ENCODE assay signal across 12 cellular contexts in genomic region chr1:205495237-205495823, GRCh38.
A peak's percentile ranks its signal among the peaks of the same experiment; 100 is the strongest.
DNase-seq lines count a peak whose midpoint lies in the region; ATAC-seq, FAIRE-seq and TF ChIP-seq lines count a peak whose summit lies in the region.
"Had no signal": no experiment of that assay in that cellular context is flagged by ENCODE, and none has a peak within 500 bp of the region (broad histone marks: within the 10 kb centered on the region; RNA-seq: fewer than 3 reads in every experiment).

No MANE protein-coding gene starts in this region.

- H3K9ac ChIP-seq in SK-N-MC (ENCODE audit: insufficient read length) = no peak overlapping the region
- H3K9ac ChIP-seq: BLaER1 had no signal

- H3K27ac ChIP-seq in SK-N-MC = peak overlapping the region; percentile 64
- H3K27ac ChIP-seq: BLaER1, epithelial cell of prostate had no signal

- ATAC-seq in GM19035 (IDR thresholded peaks at IDR 0.05; ENCODE audit: unreplicated experiment) (no peak), HG03039 (IDR thresholded peaks at IDR 0.05; ENCODE audit: unreplicated experiment) (no peak), GM18502 (IDR thresholded peaks at IDR 0.05; ENCODE audit: poor library complexity, unreplicated experiment) (no peak)

- H3K9me3 ChIP-seq in SK-N-MC (ENCODE audit: low read depth, low read length) = no peaks in the 10 kb centered on the region
- H3K9me3 ChIP-seq: BLaER1 had no signal

- no peaks in the 10 kb centered on the region for H3K36me3 ChIP-seq in SK-N-MC (ENCODE audit: insufficient read depth, low read length)
- H3K36me3 ChIP-seq: BLaER1 had no signal

- H3K4me3 ChIP-seq in SK-N-MC = peak overlapping the region; percentile 58
- H3K4me3 ChIP-seq: BLaER1 had no signal

- peak; percentile 9 for TF ChIP-seq CTCF in D721Med (IDR thresholded peaks at IDR 0.05; ENCODE audit: insufficient read depth, missing control alignments)

- DNase-seq in D721Med (ENCODE audit: insufficient read length, low spot score) = no peak
- peak; percentile 94 for DNase-seq in NCI-H1694 treated with DMSO at 0.1 percent for 48 hours (lab: John Stamatoyannopoulos, UW)
- peak; percentile 65 for DNase-seq in SK-N-MC (ENCODE audit: low read depth, low spot score)
- peak; percentile 86 for DNase-seq in left kidney (ENCODE audit: low read depth, low spot score)
- DNase-seq in activated CD4-positive, alpha-beta T cell treated with anti-CD3 and anti-CD28 coated beads for 48 hours = no peak
- DNase-seq: amniotic stem cell, T-helper 9 cell had no signal

- FAIRE-seq in D721Med (lab: Jason Lieb, UNC) = no peak

Comparison
In these comparisons a context has a peak if more than half of its experiments do, and no peak if none do; other contexts are left out.
1. DNase-seq: peak in NCI-H1694 treated with DMSO at 0.1 percent for 48 hours (single experiment), SK-N-MC (single experiment) and left kidney (single experiment); none in D721Med (single experiment) and activated CD4-positive, alpha-beta T cell treated with anti-CD3 and anti-CD28 coated beads for 48 hours (single experiment).